ENCODE assay signal across 13 cellular contexts in the genomic region with DNA sequence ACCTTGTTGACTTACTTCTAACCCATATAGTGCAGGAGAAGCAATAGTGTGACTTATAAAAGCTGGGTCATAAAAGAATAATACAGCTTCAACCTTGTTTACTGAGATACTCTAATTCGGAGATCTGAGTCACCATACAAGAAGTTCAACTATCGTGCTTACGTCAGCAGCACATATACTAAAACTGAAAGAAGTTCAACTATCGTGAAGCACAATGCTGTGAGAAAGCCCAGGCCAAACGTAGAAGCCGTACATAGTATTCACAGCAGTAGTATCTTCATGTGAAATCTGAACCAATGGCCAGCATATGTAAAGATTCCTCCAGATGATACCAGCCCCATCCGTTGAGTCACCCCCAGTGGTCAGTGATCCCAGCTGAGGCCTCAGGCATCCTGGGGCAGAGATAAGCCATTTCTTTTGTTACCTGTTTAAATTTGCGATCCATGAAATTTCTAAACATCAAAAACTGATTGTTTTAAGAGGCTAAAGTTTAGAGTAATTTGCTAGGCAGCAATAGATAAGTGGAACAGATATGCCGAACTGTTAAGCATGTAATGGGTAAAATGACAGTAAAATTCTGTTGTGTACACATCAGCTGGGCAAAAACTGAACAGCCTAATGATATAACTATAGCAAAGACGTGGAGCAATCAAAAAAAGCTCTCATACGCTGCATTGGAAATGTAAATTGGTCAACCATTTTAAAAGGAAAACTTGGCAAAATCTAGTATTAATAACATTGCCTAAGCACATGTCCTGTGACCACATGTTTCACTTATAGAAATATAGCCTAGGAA. TPM values are rescaled to one million over a fixed set of nuclear protein-coding genes. Genes with fewer than 3 reads are reported as not detected.
DNase-seq lines count a peak whose midpoint lies in the region; ATAC-seq, FAIRE-seq and TF ChIP-seq lines count a peak whose summit lies in the region.
"Had no signal": no experiment of that assay in that cellular context is flagged by ENCODE, and none has a peak within 500 bp of the region (broad histone marks: within the 10 kb centered on the region; RNA-seq: fewer than 3 reads in every experiment).

No MANE protein-coding gene starts in this region.

- H4K5ac ChIP-seq in IMR-90 (ENCODE audit: low read depth, low read length): peak overlapping the region; percentile 84; the same call in 1 of the 2 replicates

- H2BK5ac ChIP-seq in IMR-90 (ENCODE audit: low read depth, low read length, poor library complexity, severe bottlenecking): peak overlapping the region; percentile 98

- peak overlapping the region; percentile 44 for H3K14ac ChIP-seq in IMR-90 (replicated peaks; ENCODE audit: low read depth, low read length)

- H4K8ac ChIP-seq in IMR-90 (ENCODE audit: low read depth in 2 of 2, low read length in 2 of 2): peak overlapping the region; percentile 7 to 82; a peak in 3 of 4 replicates

- DNase-seq in COLO829 (ENCODE audit: low spot score) (peak; percentile 37), IMR-90 (peak; percentile 96), bronchial epithelial cell (ENCODE audit: low read depth) (peak; percentile 90)
- DNase-seq in activated effector memory CD4-positive, alpha-beta T cell treated with anti-CD3 and anti-CD28 coated beads, Interleukin-2, amount 50 U/mL, for 16 hours: no peak
- DNase-seq: cerebellar nuclear complex; DND-41; Kasumi-1; ovary; stimulated activated CD8-positive, alpha-beta memory T cell treated with anti-CD3 and anti-CD28 coated beads, Interleukin-4, amount 100 ng/mL, for 48 hours had no signal

- no peaks in the 10 kb centered on the region for H4K20me1 ChIP-seq in IMR-90 (ENCODE audit: insufficient read depth, low read length)

- TF ChIP-seq POLR2A in IMR-90 (IDR thresholded peaks at IDR 0.05; ENCODE audit: low read depth, low read length): 0 out of 2 replicates have a peak, but pooled peaks have one; percentile 43

- H3K18ac ChIP-seq in IMR-90 (ENCODE audit: low read depth, low read length): peak overlapping the region; percentile 88

- intact Hi-C loops in IMR-90 (cut with micrococcal nuclease): loop anchor here (5.0 kb wide), 1 partner anchor 185 kb away; no protein-coding TSS in a partner anchor

- H3K79me1 ChIP-seq in IMR-90 (ENCODE audit: low read depth in 1 of 2, low read length in 2 of 2): no peaks in the 10 kb centered on the region; a peak in 1 of 4 replicates

- peak overlapping the region; percentile 89 for H2BK20ac ChIP-seq in IMR-90 (ENCODE audit: low read depth, low read length)

- H2AFZ ChIP-seq in IMR-90 (replicated peaks; ENCODE audit: low read length, poor library complexity): peak overlapping the region; percentile 26

- no peak for TF ChIP-seq CTCF in IMR-90 (conservative IDR thresholded peaks at IDR 0.05; ENCODE audit: low read depth, low read length)
- TF ChIP-seq CTCF in bronchial epithelial cell (IDR thresholded peaks at IDR 0.05; ENCODE audit: insufficient read depth, low read length, severe bottlenecking): no peak

- WGBS in IMR-90 (ENCODE audit: extremely low coverage in 2 of 2, insufficient read length in 1 of 2), 2 experiments: no CpG with 5 or more reads among the region's 11 CpGs

- H2BK120ac ChIP-seq in IMR-90 (ENCODE audit: low read depth, low read length): peak overlapping the region; percentile 84

- H2AK5ac ChIP-seq in IMR-90 (ENCODE audit: low read depth, low read length): no peak overlapping the region

- H3K4me2 ChIP-seq in IMR-90 (ENCODE audit: low read depth, low read length): peak overlapping the region; percentile 88; the same call in 1 of the 2 replicates

- H3K4me3 ChIP-seq in IMR-90 (ENCODE audit: insufficient read depth, low read depth, low read length) (no peak overlapping the region), bronchial epithelial cell (ENCODE audit: low read depth, low read length) (no peak overlapping the region), mucosa of rectum (ENCODE audit: low read length in 2 of 2) (peak overlapping the region; percentile 41 to 60)
- H3K4me3 ChIP-seq: ovary had no signal

- FAIRE-seq in bronchial epithelial cell (lab: Jason Lieb, UNC): no peak

- H3K9me1 ChIP-seq in IMR-90 (ENCODE audit: insufficient read depth, low read length): peaks cover 2% of the 10 kb centered on the region

- BruUV-seq in IMR-90 (replicated peaks; lab: Mats Ljungman, UMichigan): no TSS peak

- H3K27ac ChIP-seq in IMR-90 (ENCODE audit: insufficient read depth, low read length): peak overlapping the region; percentile 62; the same call in 1 of the 2 replicates
- peak overlapping the region; percentile 85 to 96 for H3K27ac ChIP-seq in mucosa of rectum (ENCODE audit: low read depth in 2 of 2, low read length in 2 of 2)
- H3K27ac ChIP-seq: ovary had no signal

- peak overlapping the region; percentile 56 for H4K91ac ChIP-seq in IMR-90 (ENCODE audit: insufficient read depth, low read depth, low read length)

- no peak for TF ChIP-seq RAD21 in IMR-90 (IDR thresholded peaks at IDR 0.05; ENCODE audit: low read length)

- no peaks in the 10 kb centered on the region for H3K9me3 ChIP-seq in IMR-90 (ENCODE audit: control insufficient read depth, insufficient read depth, low read length)
- H3K9me3 ChIP-seq in mucosa of rectum (ENCODE audit: control insufficient read depth in 2 of 2, low read length in 2 of 2): no peaks in the 10 kb centered on the region
- H3K9me3 ChIP-seq: ovary had no signal

- H3K4me1 ChIP-seq in IMR-90 (ENCODE audit: control insufficient read depth, insufficient read depth, low read length) (peaks cover 7% of the 10 kb centered on the region; the same call in 1 of the 2 replicates), mucosa of rectum (ENCODE audit: control insufficient read depth in 2 of 2, insufficient read depth in 2 of 2, low read length in 2 of 2) (peaks cover 2 to 24% of the 10 kb centered on the region in 2 donors)

- CTCF ChIA-PET in IMR-90 (lab: Yijun Ruan, JAX): no interaction called here

- H3K4ac ChIP-seq in IMR-90 (ENCODE audit: low read depth, low read length): peak overlapping the region; percentile 72; the same call in 1 of the 2 replicates

- H2BK15ac ChIP-seq in IMR-90 (ENCODE audit: low read depth, low read length): no peak overlapping the region; the same call in 2 of the 3 replicates

- in situ Hi-C loops in IMR-90 (cut with MboI; ENCODE audit: low sequenced_read_pairs): no loop called here

- no peak overlapping the region for H2AK9ac ChIP-seq in IMR-90 (replicated peaks; ENCODE audit: low read depth, low read length, poor library complexity)

- H3K36me3 ChIP-seq in IMR-90 (ENCODE audit: control insufficient read depth, insufficient read depth, low read length) (no peaks in the 10 kb centered on the region), bronchial epithelial cell (ENCODE audit: control insufficient read depth, insufficient read depth, low read length) (no peaks in the 10 kb centered on the region), mucosa of rectum (ENCODE audit: control insufficient read depth in 2 of 2, insufficient read depth in 2 of 2, low read length in 2 of 2) (no peaks in the 10 kb centered on the region)
- H3K36me3 ChIP-seq: ovary had no signal

- no peak overlapping the region for H3K9ac ChIP-seq in IMR-90 (ENCODE audit: low read depth, low read length)
- peak overlapping the region; percentile 63 to 77 for H3K9ac ChIP-seq in mucosa of rectum (ENCODE audit: low read depth in 1 of 2, low read length in 2 of 2)

- peak overlapping the region; percentile 79; the same call in 1 of the 2 replicates for H3K23ac ChIP-seq in IMR-90 (ENCODE audit: low read depth, low read length)

- ATAC-seq in IMR-90 (ENCODE audit: low read depth) (peak; percentile 93), HG02852 (IDR thresholded peaks at IDR 0.05; ENCODE audit: unreplicated experiment) (no peak), HG02938 (IDR thresholded peaks at IDR 0.05; ENCODE audit: unreplicated experiment) (no peak), HG02840 (IDR thresholded peaks at IDR 0.05; ENCODE audit: low FRiP score, unreplicated experiment) (no peak)

- H3K27me3 ChIP-seq in IMR-90 (ENCODE audit: control insufficient read depth, insufficient read depth, low read length): no peaks in the 10 kb centered on the region
- H3K27me3 ChIP-seq in bronchial epithelial cell (ENCODE audit: control insufficient read depth, insufficient read depth, low read length): no peaks in the 10 kb centered on the region
- H3K27me3 ChIP-seq in mucosa of rectum (ENCODE audit: control insufficient read depth in 2 of 2, insufficient read depth in 2 of 2, low read length in 2 of 2): no peaks in the 10 kb centered on the region
- H3K27me3 ChIP-seq: ovary had no signal

- peak overlapping the region; percentile 61 for H3K56ac ChIP-seq in IMR-90 (ENCODE audit: extremely low read depth, insufficient read depth, low read length)

- POLR2A ChIA-PET in IMR-90 (lab: Charles Lee; ENCODE audit: unreplicated experiment): no interaction called here

- dilution Hi-C loops in IMR-90 (cut with HindIII; ENCODE audit: low sequenced_read_pairs, unreplicated experiment): no loop called here

TF ChIP-seq in IMR-90, 13 proteins besides CTCF, POLR2A, EP300 and RAD21 (continues in another document):
- TF ChIP-seq NFE2L2 (IDR thresholded peaks at IDR 0.05; ENCODE audit: low read depth, low read length) (no peak), MAZ (IDR thresholded peaks at IDR 0.05; ENCODE audit: borderline replicate concordance, low read depth, low read length) (no peak), MXI1 (IDR thresholded peaks at IDR 0.05; ENCODE audit: borderline replicate concordance, low read depth, low read length) (no peak), MAFK (IDR thresholded peaks at IDR 0.05; ENCODE audit: low read depth, low read length) (peak; percentile 88), RFX5 (IDR thresholded peaks at IDR 0.05; ENCODE audit: low read depth, low read length) (no peak), BHLHE40 (IDR thresholded peaks at IDR 0.05; ENCODE audit: low read depth, low read length) (0 out of 2 replicates have a peak, but pooled peaks have one; percentile 6), ELK1 (IDR thresholded peaks at IDR 0.05; ENCODE audit: borderline replicate concordance, low read depth, low read length) (no peak), SMC3 (IDR thresholded peaks at IDR 0.05; ENCODE audit: low read depth, low read length) (no peak), FOS (IDR thresholded peaks at IDR 0.05; ENCODE audit: low read depth, low read length) (peak; percentile 62)

RNA-seq across cellular contexts. Expression of gene SAMD13, which starts 53.9 kb away (rescaled TPM):
- total RNA-seq in IMR-90 (2012; rRNA removed): 0.36 and 0.56 TPM in 2 replicates
- 0.27 and 0.34 TPM in 2 replicates for polyA plus RNA-seq in IMR-90 (2012; rRNA removed)
- polyA plus RNA-seq in IMR-90 (2012; cell fraction: cytosol; rRNA removed): 0.17 TPM in 1 of 2 replicates, not detected in the other
- polyA plus RNA-seq in IMR-90 (2012; cell fraction: nucleus; rRNA removed; ENCODE audit: low replicate concordance): 0.16 TPM in 1 of 2 replicates, not detected in the other
- total RNA-seq in bronchial epithelial cell: 0.26 and 0.77 TPM in 2 replicates

Comparison
In these comparisons a context has a peak if more than half of its experiments do, and no peak if none do; other contexts are left out.
1. H3K4me3 ChIP-seq: peak in mucosa of rectum (2 of 2); none in IMR-90 (single experiment) and bronchial epithelial cell (single experiment).